ENCODE assay signal across 18 cellular contexts in genomic region chr17:17358866-17359265, GRCh38. TPM values are rescaled to one million over a fixed set of nuclear protein-coding genes. Genes with fewer than 3 reads are reported as not detected.
DNase-seq lines count a peak whose midpoint lies in the region; ATAC-seq and TF ChIP-seq lines count a peak whose summit lies in the region.
"Had no signal": no experiment of that assay in that cellular context is flagged by ENCODE, and none has a peak within 500 bp of the region (broad histone marks: within the 10 kb centered on the region; RNA-seq: fewer than 3 reads in every experiment).

No MANE protein-coding gene starts in this region.

- H3K9me3 ChIP-seq in hepatocyte (ENCODE audit: low read depth) (no peaks in the 10 kb centered on the region), subcutaneous abdominal adipose tissue (ENCODE audit: control insufficient read depth in 5 of 5, low read length in 5 of 5) (peaks cover 0 to 6% (median 3%) of the 10 kb centered on the region in 5 donors), Caco-2 (0 out of 2 replicates have a peak, but pooled peaks cover 4% of the 10 kb centered on the region)
- no peaks in the 10 kb centered on the region for H3K9me3 ChIP-seq in CD8-positive, alpha-beta memory T cell (ENCODE audit: low read length)

- H3K9me2 ChIP-seq in hepatocyte (replicated peaks; ENCODE audit: insufficient read depth), result no peaks in the 10 kb centered on the region

- H3K9me3 Mint-ChIP-seq in CD8-positive, alpha-beta memory T cell, result peaks cover 0 to 14% (median 0%) of the 10 kb centered on the region in 5 donors
- H3K9me3 Mint-ChIP-seq in Caco-2 (ENCODE audit: unreplicated experiment), result peaks cover 28% of the 10 kb centered on the region

- peak; percentile 27 for DNase-seq in EH (ENCODE audit: low read depth)
- DNase-seq in amniotic epithelial cell (ENCODE audit: low read depth), result peak; percentile 84
- peak; percentile 2 for DNase-seq in hepatocyte (ENCODE audit: low spot score)
- no peak for DNase-seq in CD8-positive, alpha-beta memory T cell
- no peak for DNase-seq in Caco-2
- DNase-seq: ACHN; C1 segment of cervical spinal cord; CD4-positive, alpha-beta T cell; DMS153; DMS79 treated with DMSO at 0.1 percent for 48 hours; GDM1; GOT3; H9; KG1 had no signal

- H3K27ac ChIP-seq in hepatocyte (no peak overlapping the region), subcutaneous abdominal adipose tissue (ENCODE audit: low read depth, low read length) (peak overlapping the region; percentile 41)
- no peak overlapping the region for H3K27ac ChIP-seq in CD8-positive, alpha-beta memory T cell (ENCODE audit: low read depth, low read length)

- no peaks in the 10 kb centered on the region for H3K36me3 Mint-ChIP-seq in CD8-positive, alpha-beta memory T cell
- peaks cover 5% of the 10 kb centered on the region for H3K36me3 Mint-ChIP-seq in Caco-2 (ENCODE audit: insufficient read depth, unreplicated experiment)

- no peaks in the 10 kb centered on the region for H3K79me2 ChIP-seq in hepatocyte

- CTCF ChIA-PET in CD8-positive, alpha-beta memory T cell (lab: Charles Lee), result interaction anchor here (1.3 to 1.9 kb wide), 3 partner anchors 13 to 282 kb away, joined by 3 to 5 read pairs (median 4); no protein-coding TSS in a partner anchor
- CTCF ChIA-PET in Caco-2 (lab: Charles Lee), result interaction anchor here (0.5 kb wide), 1 partner anchor 646 kb away, joined by 3 read pairs; no protein-coding TSS in a partner anchor

- peaks cover 13 to 15% (median 15%) of the 10 kb centered on the region in 3 donors for H3K4me1 Mint-ChIP-seq in CD8-positive, alpha-beta memory T cell
- H3K4me1 Mint-ChIP-seq in Caco-2 (ENCODE audit: low read depth, unreplicated experiment), result peaks cover 6% of the 10 kb centered on the region

- 72% methylated on average over 2 of the region's 2 CpGs for WGBS in hepatocyte (ENCODE audit: low lambda C conversion rate, missing lambda C conversion rate)

- no peaks in the 10 kb centered on the region for H3K27me3 ChIP-seq in hepatocyte
- no peaks in the 10 kb centered on the region for H3K27me3 ChIP-seq in subcutaneous abdominal adipose tissue (ENCODE audit: control insufficient read depth in 5 of 5, insufficient read depth in 4 of 5, low read length in 5 of 5)
- no peaks in the 10 kb centered on the region for H3K27me3 ChIP-seq in CD8-positive, alpha-beta memory T cell (ENCODE audit: insufficient read depth, low read length, poor library complexity, severe bottlenecking)
- H3K27me3 ChIP-seq in Caco-2 (replicated peaks; ENCODE audit: control insufficient read depth, insufficient read depth, low read length), result no peaks in the 10 kb centered on the region

- no peaks in the 10 kb centered on the region for H3K36me3 ChIP-seq in hepatocyte (replicated peaks; ENCODE audit: insufficient read depth, low read depth)
- no peaks in the 10 kb centered on the region for H3K36me3 ChIP-seq in subcutaneous abdominal adipose tissue (ENCODE audit: control insufficient read depth in 5 of 5, insufficient read depth in 5 of 5, low read length in 5 of 5)
- no peaks in the 10 kb centered on the region for H3K36me3 ChIP-seq in CD8-positive, alpha-beta memory T cell (ENCODE audit: insufficient read depth, low read length)
- H3K36me3 ChIP-seq in Caco-2 (ENCODE audit: control insufficient read depth, insufficient read depth, low read length), result no peaks in the 10 kb centered on the region

- peak overlapping the region in 2 of 8 donors; percentile 2 to 4 for H3K27ac Mint-ChIP-seq in CD8-positive, alpha-beta memory T cell
- H3K27ac Mint-ChIP-seq in Caco-2 (ENCODE audit: unreplicated experiment), result no peak overlapping the region
- H3K27ac Mint-ChIP-seq: B cell; CD4-positive, alpha-beta T cell; H9 had no signal

- H3K4me2 ChIP-seq in hepatocyte, result no peak overlapping the region

- no peak for ATAC-seq in GM19397 (IDR thresholded peaks at IDR 0.05; ENCODE audit: unreplicated experiment)

- no TSS peak for BruUV-seq in Caco-2 (replicated peaks; lab: Mats Ljungman, UMichigan)

- TF ChIP-seq CTCF in hepatocyte (IDR thresholded peaks at IDR 0.05; ENCODE audit: poor library complexity) (no peak), Caco-2 (IDR thresholded peaks at IDR 0.05; ENCODE audit: insufficient read depth in 1 of 2, low read depth in 1 of 2, low read length in 1 of 2, severe bottlenecking in 1 of 2, unreplicated experiment in 1 of 2) (no peak)

- no peak overlapping the region for H3K4me3 Mint-ChIP-seq in CD8-positive, alpha-beta memory T cell
- H3K4me3 Mint-ChIP-seq in Caco-2 (ENCODE audit: unreplicated experiment), result no peak overlapping the region
- H3K4me3 Mint-ChIP-seq: B cell; CD4-positive, alpha-beta T cell; H9; IgD-negative memory B cell had no signal

- H3K27me3 Mint-ChIP-seq in CD8-positive, alpha-beta memory T cell, result peaks cover 0 to 5% of the 10 kb centered on the region in 2 donors
- no peaks in the 10 kb centered on the region for H3K27me3 Mint-ChIP-seq in Caco-2 (ENCODE audit: insufficient read depth, unreplicated experiment)

- no peak overlapping the region for H3K9ac ChIP-seq in subcutaneous abdominal adipose tissue (ENCODE audit: low read length in 5 of 5)

- no peak overlapping the region for H2AFZ ChIP-seq in hepatocyte

- H4K20me1 ChIP-seq in hepatocyte (ENCODE audit: insufficient read depth, poor library complexity, severe bottlenecking), result no peaks in the 10 kb centered on the region

- intact Hi-C loops in Caco-2 (cut with micrococcal nuclease; ENCODE audit: unreplicated experiment), result loop anchor here (5.0 kb wide), 1 partner anchor 43 kb away; no protein-coding TSS in a partner anchor

- no peaks in the 10 kb centered on the region for H3K4me1 ChIP-seq in hepatocyte (ENCODE audit: insufficient read depth)
- H3K4me1 ChIP-seq in subcutaneous abdominal adipose tissue (ENCODE audit: control insufficient read depth in 5 of 5, insufficient read depth in 5 of 5, low read length in 5 of 5), result peaks cover 6 to 44% (median 29%) of the 10 kb centered on the region in 5 donors
- H3K4me1 ChIP-seq in CD8-positive, alpha-beta memory T cell (ENCODE audit: insufficient read depth, low read length), result peaks cover 7% of the 10 kb centered on the region
- peaks cover 5% of the 10 kb centered on the region; the same call in 1 of the 2 replicates for H3K4me1 ChIP-seq in Caco-2

- H3K4me3 ChIP-seq in hepatocyte (no peak overlapping the region), subcutaneous abdominal adipose tissue (ENCODE audit: low read depth in 1 of 5, low read length in 5 of 5) (no peak overlapping the region), Caco-2 (ENCODE audit: low read depth, low read length) (no peak overlapping the region)
- no peak overlapping the region for H3K4me3 ChIP-seq in CD8-positive, alpha-beta memory T cell (ENCODE audit: low read length)

- POLR2A ChIA-PET in CD8-positive, alpha-beta memory T cell (lab: Charles Lee), result no interaction called here
- POLR2A ChIA-PET in Caco-2 (lab: Charles Lee), result no interaction called here

RNA-seq across cellular contexts. Expression of gene NT5M, which starts 55.7 kb away (rescaled TPM):
- total RNA-seq in hepatocyte, result 2.6 and 3.4 TPM in 2 replicates
- 3.3 and 3.5 TPM in 2 replicates for polyA plus RNA-seq in hepatocyte
- 1 to 10 TPM; 5.4 to 6.6 TPM for total RNA-seq in CD8-positive, alpha-beta memory T cell
- polyA plus RNA-seq in CD8-positive, alpha-beta memory T cell, result 3.0 TPM
- total RNA-seq in Caco-2 (2022), result 0.86 and 1.3 TPM in 2 replicates

Comparison
In these comparisons a context has a peak if more than half of its experiments do, and no peak if none do; other contexts are left out.
1. DNase-seq: peak in EH (single experiment), amniotic epithelial cell (single experiment) and hepatocyte (single experiment); none in CD8-positive, alpha-beta memory T cell (0 of 5) and Caco-2 (0 of 2).